26 cellular contexts compared by ENCODE assay signal in genomic region chr1:206974154-206974553, GRCh38. TPM values are rescaled to one million over a fixed set of nuclear protein-coding genes. Genes with fewer than 3 reads are reported as not detected.
"Had no signal": no experiment of that assay in that cellular context is flagged by ENCODE, and none has a peak within 500 bp of the region (broad histone marks: within the 10 kb centered on the region; RNA-seq: fewer than 3 reads in every experiment).

No MANE protein-coding gene starts in this region.

- ATAC-seq: left lobe of liver had no signal

- DNase-seq: cortex of kidney; dorsolateral prefrontal cortex; effector CD8-positive, alpha-beta T cell; foreskin melanocyte; head of caudate nucleus; hippocampal formation; mammary epithelial cell; natural killer cell; posterior cingulate gyrus; small intestine; stimulated activated CD4-positive, alpha-beta T cell treated with anti-CD3 and anti-CD28 coated beads, Interleukin-12 subunit alpha, Interleukin-12 subunit beta, amount 100 ng/mL, for 4 hours; stimulated activated naive CD4-positive, alpha-beta T cell; stomach; substantia nigra; trophoblast cell had no signal

- H3K9me3 ChIP-seq: stomach, thoracic aorta had no signal

- FAIRE-seq: islet of Langerhans, small intestine had no signal

- H3K4me3 ChIP-seq: dorsolateral prefrontal cortex, stomach, thoracic aorta had no signal

- H3K27ac ChIP-seq: dorsolateral prefrontal cortex, stomach, thoracic aorta had no signal

- H3K36me3 ChIP-seq: stomach, thoracic aorta had no signal

RNA-seq across cellular contexts. Expression of gene FCAMR, which starts 3.9 kb away (rescaled TPM):
- total RNA-seq: chondrocyte, lower leg skin, mammary epithelial cell, mesenteric fat pad, mononuclear cell, natural killer cell, neural crest cell, osteocyte, pulmonary artery endothelial cell, thoracic aorta, urinary bladder had no signal
- polyA plus RNA-seq: mammary epithelial cell, urinary bladder had no signal

RNA-seq across cellular contexts. Expression of gene PIGR, which starts 27.9 kb away (rescaled TPM):
- total RNA-seq: chondrocyte, mononuclear cell, neural crest cell, osteocyte, pulmonary artery endothelial cell had no signal

RNA-seq across cellular contexts. Expression of gene FCMR, which starts 52.4 kb away (rescaled TPM):
- total RNA-seq: chondrocyte, neural crest cell, osteocyte, pulmonary artery endothelial cell had no signal

RNA-seq across cellular contexts. Expression of gene C1orf116, which starts 58.4 kb away (rescaled TPM):
- total RNA-seq: osteocyte had no signal
